Comparison of ENCODE assay signal across 8 cellular contexts in genomic region chr11:77147668-77148321, GRCh38. TPM values are rescaled to one million over a fixed set of nuclear protein-coding genes. Genes with fewer than 3 reads are reported as not detected.
DNase-seq lines count a peak whose midpoint lies in the region; ATAC-seq, FAIRE-seq and TF ChIP-seq lines count a peak whose summit lies in the region.

No MANE protein-coding gene starts in this region.

- H3K4me1 ChIP-seq in GM12878 (ENCODE audit: control insufficient read depth, insufficient read depth, low read length) (no peaks in the 10 kb centered on the region; the same call in 1 of the 2 replicates), mucosa of descending colon (ENCODE audit: low read depth) (peaks cover 4% of the 10 kb centered on the region)

- H4K20me1 ChIP-seq in GM12878 (ENCODE audit: control insufficient read depth, insufficient read depth): no peaks in the 10 kb centered on the region

- H3K36me3 ChIP-seq in GM12878 (ENCODE audit: control insufficient read depth in 2 of 2, insufficient read depth in 2 of 2, low read length in 1 of 2): no peaks in the 10 kb centered on the region
- H3K36me3 ChIP-seq in mucosa of descending colon (ENCODE audit: low read depth): no peaks in the 10 kb centered on the region

- POLR2A ChIA-PET in GM12878 (lab: Charles Lee): no interaction called here

- DNase-seq in EL (peak; percentile 17), NCI-H82 (lab: John Stamatoyannopoulos, UW) (peak; percentile 83), GM12878 (ENCODE audit: low read depth, low spot score) (no peak), mucosa of descending colon (peak; percentile 48 to 70 (median 59)), caudate nucleus (lab: John Stamatoyannopoulos, UW) (no peak), kidney tubule cell (ENCODE audit: low spot score) (no peak), hippocampal formation (lab: John Stamatoyannopoulos, UW) (no peak)

- no peak for FAIRE-seq in GM12878 (lab: Jason Lieb, UNC)

- H3K27me3 ChIP-seq in GM12878 (replicated peaks in 1 of 2; ENCODE audit: control insufficient read depth in 2 of 2, insufficient read depth in 2 of 2, low read length in 1 of 2): peaks cover 0 to 4% of the 10 kb centered on the region in 2 experiments; a peak in 1 of 4 replicates

- SMC1A ChIA-PET in GM12878 (lab: Charles Lee; ENCODE audit: uncharacterized antibody, unreplicated experiment): interaction anchor here (1.0 kb wide), 1 partner anchor 48 kb away, joined by 3 read pairs; no protein-coding TSS in a partner anchor

- 46% methylated on average over 27 of the region's 47 CpGs for WGBS in GM12878 (ENCODE audit: insufficient coverage, insufficient replicate concordance, low lambda C conversion rate, missing lambda C conversion rate)

- no peak overlapping the region for H3K4me3 ChIP-seq in GM12878
- no peak overlapping the region for H3K4me3 ChIP-seq in mucosa of descending colon

- TF ChIP-seq RAD21 in GM12878 (IDR thresholded peaks at IDR 0.05; ENCODE audit: insufficient read depth, low read depth, low read length): no peak

- intact Hi-C loops in GM12878 (cut with micrococcal nuclease; ENCODE audit: unreplicated experiment): no loop called here
- intact Hi-C loops in mucosa of descending colon (cut with DNase I, micrococcal nuclease): no loop called here

- in situ Hi-C loops in GM12878 (cut with MboI): no loop called here

- RAD21 ChIA-PET in GM12878 (lab: Charles Lee; ENCODE audit: unreplicated experiment): interaction anchor here (0.6 to 1.0 kb wide), 2 partner anchors 20 to 431 kb away, joined by 3 read pairs; partner anchors contain the start of gene MYO7A

- peak; percentile 44 for ATAC-seq in GM12878
- ATAC-seq in mucosa of descending colon: peak; percentile 64
- ATAC-seq in GM19395 (IDR thresholded peaks at IDR 0.05; ENCODE audit: unreplicated experiment): no peak

- H3K4me2 ChIP-seq in GM12878 (ENCODE audit: control insufficient read depth, insufficient read depth): no peak overlapping the region

- H3K27ac ChIP-seq in GM12878 (ENCODE audit: control insufficient read depth, insufficient read depth): no peak overlapping the region
- no peak overlapping the region for H3K27ac ChIP-seq in caudate nucleus (ENCODE audit: low read depth, low read length)

- peak overlapping the region; percentile 12; the same call in 1 of the 2 replicates for H2AFZ ChIP-seq in GM12878 (ENCODE audit: control insufficient read depth, low read depth, low read length)

- H3K79me2 ChIP-seq in GM12878 (ENCODE audit: control insufficient read depth, insufficient read depth, low read length): no peaks in the 10 kb centered on the region

- H3K9me3 ChIP-seq in GM12878 (replicated peaks; ENCODE audit: control insufficient read depth, insufficient read depth, low read length): no peaks in the 10 kb centered on the region
- H3K9me3 ChIP-seq in mucosa of descending colon: no peaks in the 10 kb centered on the region

- TF ChIP-seq POLR2A in GM12878 (IDR thresholded peaks at IDR 0.05; ENCODE audit: low read depth, low read length): no peak

- TF ChIP-seq EP300 in GM12878 (IDR thresholded peaks at IDR 0.05; ENCODE audit: borderline replicate concordance in 1 of 2, control insufficient read depth in 1 of 2, low read depth in 2 of 2, low read length in 2 of 2): no peak

- TF ChIP-seq CTCF in GM12878 (IDR thresholded peaks at IDR 0.05 in 2 of 3, conservative IDR thresholded peaks at IDR 0.05 in 1 of 3; ENCODE audit: control insufficient read depth in 2 of 3, extremely low read depth in 1 of 3, insufficient read depth in 1 of 3, low read depth in 3 of 3, low read length in 3 of 3) (no peak), mucosa of descending colon (IDR thresholded peaks at IDR 0.05) (no peak)

- BruUV-seq in GM12878 (replicated peaks; lab: Mats Ljungman, UMichigan): no TSS peak

- H3K9ac ChIP-seq in GM12878 (ENCODE audit: control insufficient read depth, insufficient read depth, low read length): no peak overlapping the region

- CTCF ChIA-PET in GM12878 (lab: Yijun Ruan, JAX): interaction anchor here (0.9 to 1.5 kb wide), 2 partner anchors 21 to 56 kb away, joined by 3 read pairs; no protein-coding TSS in a partner anchor

TF ChIP-seq in GM12878, 131 proteins besides CTCF, POLR2A, EP300 and RAD21:
- TF ChIP-seq, protein P1, sequence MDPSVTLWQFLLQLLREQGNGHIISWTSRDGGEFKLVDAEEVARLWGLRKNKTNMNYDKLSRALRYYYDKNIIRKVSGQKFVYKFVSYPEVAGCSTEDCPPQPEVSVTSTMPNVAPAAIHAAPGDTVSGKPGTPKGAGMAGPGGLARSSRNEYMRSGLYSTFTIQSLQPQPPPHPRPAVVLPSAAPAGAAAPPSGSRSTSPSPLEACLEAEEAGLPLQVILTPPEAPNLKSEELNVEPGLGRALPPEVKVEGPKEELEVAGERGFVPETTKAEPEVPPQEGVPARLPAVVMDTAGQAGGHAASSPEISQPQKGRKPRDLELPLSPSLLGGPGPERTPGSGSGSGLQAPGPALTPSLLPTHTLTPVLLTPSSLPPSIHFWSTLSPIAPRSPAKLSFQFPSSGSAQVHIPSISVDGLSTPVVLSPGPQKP (IDR thresholded peaks at IDR 0.05; ENCODE audit: low read depth, low read length): no peak
- TF ChIP-seq EGR1 (IDR thresholded peaks at IDR 0.05; ENCODE audit: borderline replicate concordance in 1 of 2, low read depth in 2 of 2, low read length in 2 of 2): no peak

RNA-seq across cellular contexts. Expression of gene MYO7A, which starts 19.7 kb away (rescaled TPM):
- 0.13 TPM in 1 of 2 replicates, not detected in the other for total RNA-seq in GM12878 (2013; cell fraction: nucleolus; rRNA removed)
- total RNA-seq in GM12878 (2014; rRNA removed) (not detected in 2 replicates), GM12878 (2014; rRNA removed; fragmentation: Illumina TruSeq; extraction: Trizol) (not detected in 2 replicates), GM12878 (2021) (0.21 and 0.24 TPM in 2 replicates), mucosa of descending colon (1 to 10 TPM; 2.3 to 9.9 (median 6.7) TPM)
- polyA plus RNA-seq in GM12878 (2011; ENCODE audit: low read depth): not detected
- polyA plus RNA-seq in GM12878 (2011; rRNA removed) (0.04 TPM in 1 of 2 replicates, not detected in the other), GM12878 (2014; fragmentation: Illumina TruSeq; extraction: Trizol) (0.01 TPM in 1 of 2 replicates, not detected in the other), GM12878 (2014; fragmentation: Nextera tagmentation; extraction: Ambion mirVana) (not detected), GM12878 (2014; rRNA removed) (0.04 TPM in 1 of 2 replicates, not detected in the other), GM12878 (2016; fragmentation: Nextera tagmentation; extraction: Ambion mirVana) (not detected)
- polyA plus RNA-seq in GM12878 (2011; cell fraction: cytosol; rRNA removed): 0.02 TPM in 1 of 2 replicates, not detected in the other
- polyA plus RNA-seq in GM12878 (2011; cell fraction: nucleus; rRNA removed): 0.06 and 0.07 TPM in 2 replicates
- polyA plus RNA-seq in GM12878 (2012): 0.03 TPM in 1 of 2 replicates, not detected in the other
- not detected in 2 replicates for polyA minus RNA-seq in GM12878 (2011; rRNA and poly(A)+ RNA removed)
- not detected in 2 replicates for polyA minus RNA-seq in GM12878 (2011; cell fraction: cytosol; rRNA and poly(A)+ RNA removed)
- polyA minus RNA-seq in GM12878 (2011; cell fraction: nucleus; rRNA and poly(A)+ RNA removed): 0.10 TPM in 1 of 2 replicates, not detected in the other

RNA-seq across cellular contexts. Expression of gene OMP, which starts 45.2 kb away (rescaled TPM):
- total RNA-seq in GM12878 (2013; cell fraction: nucleolus; rRNA removed): not detected in 2 replicates
- total RNA-seq in GM12878 (2014; rRNA removed) (not detected in 2 replicates), GM12878 (2014; rRNA removed; fragmentation: Illumina TruSeq; extraction: Trizol) (not detected in 2 replicates), GM12878 (2021) (not detected in 2 replicates), mucosa of descending colon (10 to 100 TPM; 10.3 to 21.1 (median 11.3) TPM)
- polyA plus RNA-seq in GM12878 (2011; ENCODE audit: low read depth): not detected
- polyA plus RNA-seq in GM12878 (2011; rRNA removed) (not detected in 2 replicates), GM12878 (2014; fragmentation: Illumina TruSeq; extraction: Trizol) (not detected in 2 replicates), GM12878 (2014; fragmentation: Nextera tagmentation; extraction: Ambion mirVana) (not detected), GM12878 (2014; rRNA removed) (not detected in 2 replicates), GM12878 (2016; fragmentation: Nextera tagmentation; extraction: Ambion mirVana) (not detected)
- not detected in 2 replicates for polyA plus RNA-seq in GM12878 (2011; cell fraction: cytosol; rRNA removed)
- 0.34 TPM in 1 of 2 replicates, not detected in the other for polyA plus RNA-seq in GM12878 (2011; cell fraction: nucleus; rRNA removed)
- polyA plus RNA-seq in GM12878 (2012): not detected in 2 replicates
- not detected in 2 replicates for polyA minus RNA-seq in GM12878 (2011; rRNA and poly(A)+ RNA removed)
- polyA minus RNA-seq in GM12878 (2011; cell fraction: cytosol; rRNA and poly(A)+ RNA removed): not detected in 2 replicates
- not detected in 2 replicates for polyA minus RNA-seq in GM12878 (2011; cell fraction: nucleus; rRNA and poly(A)+ RNA removed)

Comparison
In these comparisons a context has a peak if more than half of its experiments do, and no peak if none do; other contexts are left out.
1. DNase-seq: peak in EL (single experiment), NCI-H82 (single experiment) and mucosa of descending colon (3 of 3); none in GM12878 (single experiment), caudate nucleus (0 of 61), kidney tubule cell (single experiment) and hippocampal formation (0 of 2).
2. RNA of gene OMP, which starts 45.2 kb away (total RNA-seq): 10.3 to 21.1 TPM in mucosa of descending colon; not detected in GM12878; every median in the first group is over 4 times any median in the second.